8 cellular contexts compared by ENCODE assay signal in genomic region chr11:62839050-62840015, GRCh38. TPM values are rescaled to one million over a fixed set of nuclear protein-coding genes. Genes with fewer than 3 reads are reported as not detected.
DNase-seq lines count a peak whose midpoint lies in the region; ATAC-seq and TF ChIP-seq lines count a peak whose summit lies in the region.

TSS of gene WDR74 (minus strand) at chr11:62839590. CDS start at chr11:62839570, 20 bp downstream.

- H3K9ac ChIP-seq in muscle layer of colon (ENCODE audit: low read length): peak within 1 kb of the TSS; percentile 81

- H3K36me3 ChIP-seq in PC-9 (ENCODE audit: low read depth) (peaks cover 24% of the 10 kb centered on the region), muscle layer of colon (ENCODE audit: insufficient read depth, low read length) (peaks cover 25% of the 10 kb centered on the region)

- H3K79me2 ChIP-seq in PC-9 (ENCODE audit: low read depth): peaks cover 45% of the 10 kb centered on the region

- peaks cover 63% of the 10 kb centered on the region for H3F3A ChIP-seq in PC-9 (ENCODE audit: insufficient read depth, low read depth)

- H3K9me3 ChIP-seq in PC-9 (ENCODE audit: insufficient read depth, low read depth) (no peaks in the 10 kb centered on the region), muscle layer of colon (ENCODE audit: low read length) (no peaks in the 10 kb centered on the region)

- H4K20me1 ChIP-seq in PC-9 (ENCODE audit: insufficient read depth): no peaks in the 10 kb centered on the region

- H3K9me2 ChIP-seq in PC-9 (ENCODE audit: insufficient read depth): no peaks in the 10 kb centered on the region

- intact Hi-C loops in PC-9 (cut with micrococcal nuclease; ENCODE audit: unreplicated experiment): loop anchor here (1.0 to 5.0 kb wide), 6 partner anchors 8 to 459 kb away; partner anchors contain the start of genes BSCL2, GANAB, GNG3 and HNRNPUL2

- H3K4me1 ChIP-seq in PC-9 (replicated peaks; ENCODE audit: insufficient read depth) (peaks cover 17% of the 10 kb centered on the region), muscle layer of colon (ENCODE audit: insufficient read depth, low read length) (peaks cover 5% of the 10 kb centered on the region)

- H2AFZ ChIP-seq in PC-9: peak within 1 kb of the TSS; percentile 82

- DNase-seq in DMS153 treated with DMSO at 0.1 percent for 48 hours (lab: John Stamatoyannopoulos, UW; ENCODE audit: unreplicated experiment) (peak; percentile 86), KG1 (lab: John Stamatoyannopoulos, UW) (peak; percentile 99), PC-9 (peak; percentile 78 to 89)
- DNase-seq in activated T-cell treated with anti-CD3 and anti-CD28 coated beads, Interleukin-2, amount 50 U/mL, for 1 hour: peak; percentile 90
- DNase-seq in stimulated activated CD8-positive, alpha-beta memory T cell treated with anti-CD3 and anti-CD28 coated beads, Interleukin-7, amount 100 ng/mL, for 24 hours (ENCODE audit: low read depth): peak; percentile 80

- peak within 1 kb of the TSS; percentile 94 for H3K27ac ChIP-seq in PC-9
- H3K27ac ChIP-seq in muscle layer of colon (ENCODE audit: low read depth, low read length): peak within 1 kb of the TSS; percentile 100

- ATAC-seq in GM21576 (IDR thresholded peaks at IDR 0.05; ENCODE audit: unreplicated experiment) (peak; percentile 45), esophagus mucosa (peak; percentile 75)

- BruUV-seq in PC-9 (replicated peaks; lab: Mats Ljungman, UMichigan): no TSS peak

- TF ChIP-seq CTCF in PC-9 (conservative IDR thresholded peaks at IDR 0.05): no peak

- POLR2A ChIA-PET in PC-9 (lab: Charles Lee; ENCODE audit: unreplicated experiment): interaction anchor here (0.6 to 1.1 kb wide), 7 partner anchors 16 to 266 kb away, joined by 3 to 12 read pairs (median 5); partner anchors contain the start of genes EEF1G, TUT1 and ZBTB3

- peak within 1 kb of the TSS; percentile 88 for H3K4me2 ChIP-seq in PC-9

- no peaks in the 10 kb centered on the region for H3K27me3 ChIP-seq in PC-9 (ENCODE audit: insufficient read depth, low read depth)
- H3K27me3 ChIP-seq in muscle layer of colon (ENCODE audit: control insufficient read depth in 1 of 2, insufficient read depth in 2 of 2, low read length in 2 of 2): no peaks in the 10 kb centered on the region

- peak within 1 kb of the TSS; percentile 89 for H3K4me3 ChIP-seq in PC-9
- H3K4me3 ChIP-seq in muscle layer of colon (ENCODE audit: low read depth in 1 of 2, low read length in 2 of 2): peak within 1 kb of the TSS; percentile 90 to 96

- CTCF ChIA-PET in PC-9 (lab: Charles Lee): interaction anchor here (0.5 to 0.7 kb wide), 3 partner anchors 10 to 694 kb away, joined by 3 to 25 read pairs (median 6); partner anchors contain the start of gene SLC3A2

RNA-seq across cellular contexts. Expression of gene WDR74, which starts in this region (rescaled TPM):
- total RNA-seq in PC-9 (2021) (72.4 and 74.1 TPM in 2 replicates), esophagus mucosa (41.0 TPM)

Comparison
In these comparisons a context has a peak if more than half of its experiments do, and no peak if none do; other contexts are left out.
1. Peak in every context shown above with its lines: DNase-seq, ATAC-seq, H3K4me3 ChIP-seq and H3K27ac ChIP-seq.